8 cellular contexts compared by ENCODE assay signal in genomic region chr1:26126321-26127084, GRCh38. TPM values are rescaled to one million over a fixed set of nuclear protein-coding genes. Genes with fewer than 3 reads are reported as not detected.
DNase-seq lines count a peak whose midpoint lies in the region; ATAC-seq and TF ChIP-seq lines count a peak whose summit lies in the region.

No MANE protein-coding gene starts in this region.

- DNase-seq in CD4-positive, CD25-positive, alpha-beta regulatory T cell: peak; percentile 61 to 96 (median 92)
- peak; percentile 33 for DNase-seq in NCI-H1048 (lab: John Stamatoyannopoulos, UW)
- peak; percentile 22 for DNase-seq in T-helper 9 cell
- peak; percentile 73 for DNase-seq in colonic mucosa
- no peak for DNase-seq in NCI-H1694 treated with DMSO at 0.1 percent for 48 hours (lab: John Stamatoyannopoulos, UW)

- H3K4me1 Mint-ChIP-seq in CD4-positive, CD25-positive, alpha-beta regulatory T cell: peaks cover 22 to 67% (median 54%) of the 10 kb centered on the region in 4 donors

- H3K27ac Mint-ChIP-seq in CD4-positive, CD25-positive, alpha-beta regulatory T cell: peak overlapping the region; percentile 93 to 99 (median 98)

- intact Hi-C loops in colonic mucosa (cut with DNase I): no loop called here

- H3K9me3 ChIP-seq in CD4-positive, CD25-positive, alpha-beta regulatory T cell (ENCODE audit: control insufficient read depth in 2 of 2, low read length in 2 of 2): no peaks in the 10 kb centered on the region
- H3K9me3 ChIP-seq in colonic mucosa (no peaks in the 10 kb centered on the region), skeletal muscle tissue (ENCODE audit: control insufficient read depth in 3 of 3, low read length in 3 of 3) (no peaks in the 10 kb centered on the region)

- H3K27me3 Mint-ChIP-seq in CD4-positive, CD25-positive, alpha-beta regulatory T cell: no peaks in the 10 kb centered on the region

- peaks cover 3% of the 10 kb centered on the region for H3K36me3 Mint-ChIP-seq in CD4-positive, CD25-positive, alpha-beta regulatory T cell

- H3K36me3 ChIP-seq in CD4-positive, CD25-positive, alpha-beta regulatory T cell (ENCODE audit: control insufficient read depth, insufficient read depth, low read length): peaks cover 9% of the 10 kb centered on the region
- H3K36me3 ChIP-seq in colonic mucosa (no peaks in the 10 kb centered on the region), skeletal muscle tissue (ENCODE audit: control insufficient read depth in 3 of 3, insufficient read depth in 3 of 3, low read length in 3 of 3) (peaks cover 0 to 10% (median 0%) of the 10 kb centered on the region in 3 donors)

- no peaks in the 10 kb centered on the region for H3K27me3 ChIP-seq in CD4-positive, CD25-positive, alpha-beta regulatory T cell (ENCODE audit: control insufficient read depth, insufficient read depth, low read length)
- H3K27me3 ChIP-seq in colonic mucosa (no peaks in the 10 kb centered on the region), skeletal muscle tissue (ENCODE audit: control insufficient read depth in 3 of 3, insufficient read depth in 3 of 3, low read length in 3 of 3) (no peaks in the 10 kb centered on the region)

- H3K27ac ChIP-seq in CD4-positive, CD25-positive, alpha-beta regulatory T cell (ENCODE audit: insufficient read depth, low read length, poor library complexity, severe bottlenecking): peak overlapping the region; percentile 89
- peak overlapping the region; percentile 97 for H3K27ac ChIP-seq in colonic mucosa
- H3K27ac ChIP-seq in skeletal muscle tissue (ENCODE audit: low read depth, low read length): peak overlapping the region; percentile 13

- peak; percentile 98 for ATAC-seq in CD4-positive, CD25-positive, alpha-beta regulatory T cell (ENCODE audit: low read depth in 2 of 2)
- ATAC-seq in GM21367 (IDR thresholded peaks at IDR 0.05; ENCODE audit: unreplicated experiment) (peak; percentile 77), GM19328 (IDR thresholded peaks at IDR 0.05; ENCODE audit: unreplicated experiment) (no peak)

- peak overlapping the region in 1 of 2 donors; percentile 73 for H3K9ac ChIP-seq in colonic mucosa (ENCODE audit: low read depth in 2 of 2, low read length in 2 of 2)
- no peak overlapping the region for H3K9ac ChIP-seq in skeletal muscle tissue (ENCODE audit: low read depth in 1 of 3, low read length in 3 of 3)

- peak overlapping the region; percentile 73 to 98 (median 89) for H3K4me3 Mint-ChIP-seq in CD4-positive, CD25-positive, alpha-beta regulatory T cell

- peak overlapping the region; percentile 77 for H3K4me3 ChIP-seq in CD4-positive, CD25-positive, alpha-beta regulatory T cell (ENCODE audit: low read depth, low read length)
- H3K4me3 ChIP-seq in colonic mucosa (peak overlapping the region; percentile 38), skeletal muscle tissue (ENCODE audit: low read length in 3 of 3) (no peak overlapping the region)

- H3K9me3 Mint-ChIP-seq in CD4-positive, CD25-positive, alpha-beta regulatory T cell: no peaks in the 10 kb centered on the region

- peaks cover 53% of the 10 kb centered on the region for H3K4me1 ChIP-seq in CD4-positive, CD25-positive, alpha-beta regulatory T cell (ENCODE audit: control insufficient read depth, insufficient read depth, low read length, poor library complexity, severe bottlenecking)
- H3K4me1 ChIP-seq in colonic mucosa (no peaks in the 10 kb centered on the region), skeletal muscle tissue (ENCODE audit: control insufficient read depth in 3 of 3, insufficient read depth in 3 of 3, low read length in 3 of 3) (peaks cover 21 to 38% (median 27%) of the 10 kb centered on the region in 3 donors)

- TF ChIP-seq CTCF in colonic mucosa (IDR thresholded peaks at IDR 0.05): no peak

RNA-seq across cellular contexts. Expression of gene PDIK1L, which starts 14.9 kb away (rescaled TPM):
- total RNA-seq in CD4-positive, CD25-positive, alpha-beta regulatory T cell: 11.1 TPM
- 1 to 10 TPM; 5.1 to 9.2 (median 6.5) TPM for polyA plus RNA-seq in CD4-positive, CD25-positive, alpha-beta regulatory T cell
- total RNA-seq in colonic mucosa (10 to 100 TPM; 12.5 to 14.8 TPM), skeletal muscle tissue (7.8 TPM)

RNA-seq across cellular contexts. Expression of gene FAM110D, which starts 32.4 kb away (rescaled TPM):
- total RNA-seq in CD4-positive, CD25-positive, alpha-beta regulatory T cell: not detected
- not detected for polyA plus RNA-seq in CD4-positive, CD25-positive, alpha-beta regulatory T cell
- total RNA-seq in colonic mucosa (1 to 10 TPM in 1 of 2 donors, under 1 TPM in 1; 0.57 to 1.1 TPM), skeletal muscle tissue (1.0 TPM)

RNA-seq across cellular contexts. Expression of gene C1orf232, which starts 42.3 kb away (rescaled TPM):
- not detected for total RNA-seq in CD4-positive, CD25-positive, alpha-beta regulatory T cell
- not detected for polyA plus RNA-seq in CD4-positive, CD25-positive, alpha-beta regulatory T cell
- total RNA-seq in colonic mucosa: not detected
- not detected for total RNA-seq in skeletal muscle tissue

RNA-seq across cellular contexts. Expression of gene ZNF593, which starts 43.2 kb away (rescaled TPM):
- 16.8 TPM for total RNA-seq in CD4-positive, CD25-positive, alpha-beta regulatory T cell
- polyA plus RNA-seq in CD4-positive, CD25-positive, alpha-beta regulatory T cell: 10 to 100 TPM; 40.3 to 65.6 (median 47.5) TPM
- total RNA-seq in colonic mucosa (10 to 100 TPM; 22.0 to 47.7 TPM), skeletal muscle tissue (21.9 TPM)

RNA-seq across cellular contexts. Expression of gene ZNF593OS, which starts 45.1 kb away (rescaled TPM):
- not detected for total RNA-seq in CD4-positive, CD25-positive, alpha-beta regulatory T cell
- 1 to 10 TPM in 2 of 4 donors, under 1 TPM in 1, not detected in 1; 0.53 to 1.3 (median 1.1) TPM for polyA plus RNA-seq in CD4-positive, CD25-positive, alpha-beta regulatory T cell
- total RNA-seq in colonic mucosa: not detected
- total RNA-seq in skeletal muscle tissue: not detected

Comparison
In these comparisons a context has a peak if more than half of its experiments do, and no peak if none do; other contexts are left out.
1. H3K27ac ChIP-seq: peak in every context shown above with its lines; median percentile 97 in colonic mucosa; 89 in CD4-positive, CD25-positive, alpha-beta regulatory T cell; 13 in skeletal muscle tissue.
2. H3K4me3 ChIP-seq: peak in CD4-positive, CD25-positive, alpha-beta regulatory T cell (single experiment) and colonic mucosa (single experiment); none in skeletal muscle tissue (0 of 3).